Comparison of ENCODE assay signal across 12 cellular contexts in the genomic region with DNA sequence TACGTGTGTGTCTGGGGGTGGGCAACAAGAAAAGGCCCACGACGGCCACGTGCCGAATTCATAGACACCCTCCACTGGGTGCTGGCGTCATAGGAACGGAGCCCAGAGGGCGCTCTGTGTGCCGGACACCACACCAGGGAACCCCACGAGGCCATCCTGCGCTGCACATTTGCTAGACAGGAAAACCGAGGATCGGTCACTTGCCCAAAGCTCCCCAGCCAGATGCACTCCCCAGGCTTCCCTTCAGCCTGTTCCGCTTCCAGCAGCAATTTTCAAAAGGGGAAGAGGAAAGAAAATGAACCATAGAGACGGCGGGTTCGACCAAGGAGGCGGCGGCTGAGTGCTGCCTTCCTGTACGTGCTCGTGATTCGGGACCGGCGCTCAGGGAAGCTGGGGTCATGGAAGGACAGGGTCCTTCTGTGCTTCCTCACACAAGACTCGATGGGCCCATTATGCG.
DNase-seq lines count a peak whose midpoint lies in the region; ATAC-seq and TF ChIP-seq lines count a peak whose summit lies in the region.
"Had no signal": no experiment of that assay in that cellular context is flagged by ENCODE, and none has a peak within 500 bp of the region (broad histone marks: within the 10 kb centered on the region; RNA-seq: fewer than 3 reads in every experiment).

No MANE protein-coding gene starts in this region.

- H3K4me3 ChIP-seq in testis, result no peak overlapping the region

- intact Hi-C loops in head of caudate nucleus (cut with DNase I) (no loop called here), testis (cut with DNase I; ENCODE audit: low total_unique reads) (no loop called here)

- H3K36me3 Mint-ChIP-seq in natural killer cell treated with Interleukin-12 subunit alpha and Interleukin-12 subunit beta and Interleukin-15 and Interleukin-18, amount 100 ng/mL, for 72 hours, result peaks cover 4% of the 10 kb centered on the region

- peaks cover 3% of the 10 kb centered on the region for H3K4me1 ChIP-seq in testis

- WGBS in testis, 2 donors, result 76 to 83% methylated on average over 25 to 26 of the region's 26 CpGs

- H3K9me3 ChIP-seq in testis, result no peaks in the 10 kb centered on the region

- H3K36me3 ChIP-seq in testis (ENCODE audit: low read depth, missing control alignments), result no peaks in the 10 kb centered on the region

- no peaks in the 10 kb centered on the region for H3K27me3 ChIP-seq in testis

- no peak for TF ChIP-seq POLR2A in testis (IDR thresholded peaks at IDR 0.05)

- DNase-seq in SKM-1 (lab: John Stamatoyannopoulos, UW; ENCODE audit: unreplicated experiment) (peak; percentile 63), head of caudate nucleus (peak in 40 of 42 donors; percentile 25 to 78 (median 50)), testis (peak; percentile 51), activated gamma-delta T cell (lab: John Stamatoyannopoulos, UW) (no peak), kidney tubule cell (ENCODE audit: low spot score) (no peak), iPS-NIHi11 (ENCODE audit: low spot score) (no peak)
- DNase-seq in natural killer cell treated with Interleukin-12 subunit alpha and Interleukin-12 subunit beta and Interleukin-15 and Interleukin-18, amount 100 ng/mL, for 72 hours (ENCODE audit: low spot score), result no peak
- DNase-seq: activated CD4-positive, alpha-beta memory T cell treated with anti-CD3 and anti-CD28 coated beads, Interleukin-2, amount 10 ng/mL, durations not matched to agents 7 days and 5 days; DMS53; mesendoderm had no signal

- peaks cover 0 to 2% of the 10 kb centered on the region in 2 donors for H3K27me3 Mint-ChIP-seq in natural killer cell treated with Interleukin-12 subunit alpha and Interleukin-12 subunit beta and Interleukin-15 and Interleukin-18, amount 100 ng/mL, for 72 hours
- H3K27me3 Mint-ChIP-seq: activated CD4-positive, alpha-beta memory T cell treated with anti-CD3 and anti-CD28 coated beads, Interleukin-2, amount 10 ng/mL, durations not matched to agents 7 days and 5 days had no signal

- ATAC-seq in natural killer cell treated with Interleukin-12 subunit alpha and Interleukin-12 subunit beta and Interleukin-15 and Interleukin-18, amount 100 ng/mL, for 72 hours, result no peak
- ATAC-seq in GM18502 (IDR thresholded peaks at IDR 0.05; ENCODE audit: poor library complexity, unreplicated experiment), result no peak
- ATAC-seq: esophagus mucosa had no signal

- H3K27ac Mint-ChIP-seq in natural killer cell treated with Interleukin-12 subunit alpha and Interleukin-12 subunit beta and Interleukin-15 and Interleukin-18, amount 100 ng/mL, for 72 hours, result no peak overlapping the region
- H3K27ac Mint-ChIP-seq: activated CD4-positive, alpha-beta memory T cell treated with anti-CD3 and anti-CD28 coated beads, Interleukin-2, amount 10 ng/mL, durations not matched to agents 7 days and 5 days had no signal

- peak overlapping the region; percentile 35 for H3K4me3 Mint-ChIP-seq in natural killer cell treated with Interleukin-12 subunit alpha and Interleukin-12 subunit beta and Interleukin-15 and Interleukin-18, amount 100 ng/mL, for 72 hours
- H3K4me3 Mint-ChIP-seq: activated CD4-positive, alpha-beta memory T cell treated with anti-CD3 and anti-CD28 coated beads, Interleukin-2, amount 10 ng/mL, durations not matched to agents 7 days and 5 days had no signal

- H3K4me1 Mint-ChIP-seq in natural killer cell treated with Interleukin-12 subunit alpha and Interleukin-12 subunit beta and Interleukin-15 and Interleukin-18, amount 100 ng/mL, for 72 hours (ENCODE audit: low read depth in 2 of 2), result peaks cover 0 to 3% of the 10 kb centered on the region in 2 donors
- H3K4me1 Mint-ChIP-seq: activated CD4-positive, alpha-beta memory T cell treated with anti-CD3 and anti-CD28 coated beads, Interleukin-2, amount 10 ng/mL, durations not matched to agents 7 days and 5 days had no signal

- no peak for TF ChIP-seq CTCF in testis (IDR thresholded peaks at IDR 0.05)

- peaks cover 6% of the 10 kb centered on the region for H3K9me3 Mint-ChIP-seq in natural killer cell treated with Interleukin-12 subunit alpha and Interleukin-12 subunit beta and Interleukin-15 and Interleukin-18, amount 100 ng/mL, for 72 hours

- H3K27ac ChIP-seq in testis, result peak overlapping the region in 1 of 2 donors; percentile 59

Comparison
In these comparisons a context has a peak if more than half of its experiments do, and no peak if none do; other contexts are left out.
1. DNase-seq: peak in SKM-1 (single experiment), head of caudate nucleus (40 of 42) and testis (single experiment); none in natural killer cell treated with Interleukin-12 subunit alpha and Interleukin-12 subunit beta and Interleukin-15 and Interleukin-18, amount 100 ng/mL, for 72 hours (single experiment), activated gamma-delta T cell (single experiment), kidney tubule cell (single experiment) and iPS-NIHi11 (single experiment).